In genomic region chr1:200414657-200415056, GRCh38 we compare ENCODE assay signal across 18 cellular contexts. TPM values are rescaled to one million over a fixed set of nuclear protein-coding genes. Genes with fewer than 3 reads are reported as not detected.
A peak's percentile ranks its signal among the peaks of the same experiment; 100 is the strongest.
DNase-seq lines count a peak whose midpoint lies in the region; ATAC-seq, FAIRE-seq and TF ChIP-seq lines count a peak whose summit lies in the region.
"Had no signal": no experiment of that assay in that cellular context is flagged by ENCODE, and none has a peak within 500 bp of the region (broad histone marks: within the 10 kb centered on the region; RNA-seq: fewer than 3 reads in every experiment).

No MANE protein-coding gene starts in this region.

- H3K4me2 ChIP-seq in KMS-11, result peak overlapping the region; percentile 71
- no peak overlapping the region for H3K4me2 ChIP-seq in GM12878 (ENCODE audit: control insufficient read depth, insufficient read depth)
- no peak overlapping the region for H3K4me2 ChIP-seq in mesendoderm (ENCODE audit: low read length)
- H3K4me2 ChIP-seq: BLaER1 had no signal

- SMC1A ChIA-PET in GM12878 (lab: Charles Lee; ENCODE audit: uncharacterized antibody, unreplicated experiment), result interaction anchor here (0.7 to 7.2 kb wide), 11 partner anchors 11 to 135 kb away, joined by 3 to 59 read pairs (median 4); no protein-coding TSS in a partner anchor

- TF ChIP-seq CTCF in KMS-11 (conservative IDR thresholded peaks at IDR 0.05; ENCODE audit: low read depth, low read length) (no peak), GM12878 (IDR thresholded peaks at IDR 0.05 in 2 of 3, conservative IDR thresholded peaks at IDR 0.05 in 1 of 3; ENCODE audit: control insufficient read depth in 2 of 3, extremely low read depth in 1 of 3, insufficient read depth in 1 of 3, low read depth in 3 of 3, low read length in 3 of 3) (no peak)

- no peak for TF ChIP-seq POLR2A in GM12878 (IDR thresholded peaks at IDR 0.05; ENCODE audit: low read depth, low read length)

- DNase-seq in activated CD4-positive, alpha-beta T cell treated with anti-CD3 and anti-CD28 coated beads, Interleukin-2, amount 10 ng/mL, durations not matched to agents 24 days and 14 days, result peak; percentile 49
- DNase-seq in activated CD4-positive, alpha-beta T cell treated with anti-CD3 and anti-CD28 coated beads, Interleukin-2, amount 50 U/mL, for 48 hours, result no peak
- no peak for DNase-seq in GM12878 (ENCODE audit: low read depth, low spot score)
- DNase-seq in mesendoderm, result no peak
- no peak for DNase-seq in GM19238 (ENCODE audit: insufficient read length, low spot score)
- no peak for DNase-seq in T-cell
- DNase-seq in aorta, result no peak
- DNase-seq: 8988T; Calu3; CD8-positive, alpha-beta T cell; NCI-H1105; NCI-H1694; NCI-H2081 treated with DMSO at 0.1 percent for 48 hours; NCI-H446 treated with DMSO at 0.1 percent for 48 hours; SHP77 treated with DMSO at 0.1 percent for 48 hours had no signal

- TF ChIP-seq RAD21 in GM12878 (IDR thresholded peaks at IDR 0.05; ENCODE audit: insufficient read depth, low read depth, low read length), result no peak

- 98% methylated on average over 4 of the region's 4 CpGs for WGBS in GM12878 (ENCODE audit: insufficient coverage, insufficient replicate concordance, low lambda C conversion rate, missing lambda C conversion rate)
- WGBS in mesendoderm (ENCODE audit: extremely low coverage, insufficient coverage, low lambda C conversion rate), result no CpG with 5 or more reads among the region's 4 CpGs
- WGBS in aorta, 2 donors, result 91 to 92% methylated on average over 4 of the region's 4 CpGs

- H3K4me1 Mint-ChIP-seq in activated CD4-positive, alpha-beta T cell treated with anti-CD3 and anti-CD28 coated beads, Interleukin-2, amount 10 ng/mL, durations not matched to agents 24 days and 14 days, result peaks cover 16% of the 10 kb centered on the region
- H3K4me1 Mint-ChIP-seq in T-cell, result peaks cover 13 to 15% (median 13%) of the 10 kb centered on the region in 3 donors

- no peaks in the 10 kb centered on the region for H3K27me3 ChIP-seq in KMS-11 (ENCODE audit: insufficient read depth, low read depth)
- no peaks in the 10 kb centered on the region for H3K27me3 ChIP-seq in GM12878 (replicated peaks in 1 of 2; ENCODE audit: control insufficient read depth in 2 of 2, insufficient read depth in 2 of 2, low read length in 1 of 2)
- H3K27me3 ChIP-seq in mesendoderm (ENCODE audit: insufficient read depth, low read length, poor library complexity), result no peaks in the 10 kb centered on the region
- no peaks in the 10 kb centered on the region for H3K27me3 ChIP-seq in aorta (ENCODE audit: control insufficient read depth in 1 of 2, insufficient read depth in 2 of 2, low read length in 1 of 2)
- H3K27me3 ChIP-seq: BLaER1 had no signal

- FAIRE-seq in GM12878 (lab: Jason Lieb, UNC), result no peak

- no peak overlapping the region for H3K56ac ChIP-seq in mesendoderm (ENCODE audit: low read length)

- intact Hi-C loops in activated CD4-positive, alpha-beta T cell treated with anti-CD3 and anti-CD28 coated beads, Interleukin-2, amount 10 ng/mL, durations not matched to agents 24 days and 14 days (cut with micrococcal nuclease), result loop anchor here (5.0 kb wide), 1 partner anchor 277 kb away; no protein-coding TSS in a partner anchor
- intact Hi-C loops in GM12878 (cut with micrococcal nuclease; ENCODE audit: unreplicated experiment), result loop anchor here (2.0 to 5.0 kb wide), 2 partner anchors 34 to 262 kb away; no protein-coding TSS in a partner anchor
- intact Hi-C loops in aorta (cut with DNase I), result no loop called here

- peak overlapping the region; percentile 56 for H3K18ac ChIP-seq in mesendoderm (ENCODE audit: low read length)

- H2BK5ac ChIP-seq in mesendoderm (ENCODE audit: low read length), result no peak overlapping the region

- H3K36me3 ChIP-seq in KMS-11 (ENCODE audit: insufficient read depth) (no peaks in the 10 kb centered on the region), GM12878 (ENCODE audit: control insufficient read depth in 2 of 2, insufficient read depth in 2 of 2, low read length in 1 of 2) (no peaks in the 10 kb centered on the region), mesendoderm (ENCODE audit: control insufficient read depth, insufficient read depth, low read length) (no peaks in the 10 kb centered on the region), aorta (ENCODE audit: control insufficient read depth in 1 of 2, insufficient read depth in 2 of 2, low read length in 1 of 2) (no peaks in the 10 kb centered on the region)
- H3K36me3 ChIP-seq: BLaER1, HAP-1 had no signal

- H3K27ac ChIP-seq in KMS-11 (peak overlapping the region; percentile 38; the same call in 1 of the 2 replicates), GM12878 (ENCODE audit: control insufficient read depth, insufficient read depth) (peak overlapping the region; percentile 12; the same call in 1 of the 2 replicates), mesendoderm (ENCODE audit: low read depth, low read length) (no peak overlapping the region), aorta (ENCODE audit: low read depth in 1 of 2, low read length in 2 of 2) (no peak overlapping the region)
- H3K27ac ChIP-seq: BLaER1 had no signal

- no peak overlapping the region for H2BK15ac ChIP-seq in mesendoderm (replicated peaks; ENCODE audit: low read depth)

- H3K79me2 ChIP-seq in KMS-11 (ENCODE audit: insufficient read depth, low read depth) (peaks cover 1% of the 10 kb centered on the region; the same call in 1 of the 2 replicates), GM12878 (ENCODE audit: control insufficient read depth, insufficient read depth, low read length) (peaks cover 1% of the 10 kb centered on the region), mesendoderm (ENCODE audit: control insufficient read depth, insufficient read depth, low read length) (peaks cover 10% of the 10 kb centered on the region)

- no peak overlapping the region for H3K27ac Mint-ChIP-seq in activated CD4-positive, alpha-beta T cell treated with anti-CD3 and anti-CD28 coated beads, Interleukin-2, amount 10 ng/mL, durations not matched to agents 24 days and 14 days
- H3K27ac Mint-ChIP-seq in T-cell, result no peak overlapping the region
- H3K27ac Mint-ChIP-seq: CD8-positive, alpha-beta T cell had no signal

- no peak for TF ChIP-seq EP300 in GM12878 (IDR thresholded peaks at IDR 0.05; ENCODE audit: borderline replicate concordance in 1 of 2, control insufficient read depth in 1 of 2, low read depth in 2 of 2, low read length in 2 of 2)

- no TSS peak for BruUV-seq in GM12878 (replicated peaks; lab: Mats Ljungman, UMichigan)

- H2AFZ ChIP-seq in KMS-11 (ENCODE audit: low read depth) (peak overlapping the region; percentile 38), GM12878 (ENCODE audit: control insufficient read depth, low read depth, low read length) (no peak overlapping the region)

- no peaks in the 10 kb centered on the region for H3K9me3 Mint-ChIP-seq in activated CD4-positive, alpha-beta T cell treated with anti-CD3 and anti-CD28 coated beads, Interleukin-2, amount 10 ng/mL, durations not matched to agents 24 days and 14 days
- no peaks in the 10 kb centered on the region for H3K9me3 Mint-ChIP-seq in T-cell
- H3K9me3 Mint-ChIP-seq: CD8-positive, alpha-beta T cell had no signal

- H2AK5ac ChIP-seq in mesendoderm (ENCODE audit: low read length), result no peak overlapping the region

- H4K8ac ChIP-seq in mesendoderm (ENCODE audit: low read depth, low read length), result no peak overlapping the region

- ATAC-seq in GM12878 (no peak), T-cell (replicated peaks in 1 of 4) (no peak), aorta (ENCODE audit: low FRiP score) (no peak)
- ATAC-seq: CD8-positive, alpha-beta T cell had no signal

- H3K4me3 ChIP-seq in KMS-11 (IDR thresholded peaks at IDR 0.05; ENCODE audit: insufficient read depth, low read depth, low read length) (no peak overlapping the region), GM12878 (no peak overlapping the region), mesendoderm (ENCODE audit: low read length) (no peak overlapping the region), aorta (ENCODE audit: low read length in 2 of 2) (no peak overlapping the region)
- H3K4me3 ChIP-seq: BLaER1, HAP-1 had no signal

- in situ Hi-C loops in GM12878 (cut with MboI), result no loop called here

- H3K4ac ChIP-seq in mesendoderm (ENCODE audit: low read depth, low read length), result no peak overlapping the region

- H3K23ac ChIP-seq in mesendoderm (ENCODE audit: low read length), result no peak overlapping the region

- H3K4me3 Mint-ChIP-seq in activated CD4-positive, alpha-beta T cell treated with anti-CD3 and anti-CD28 coated beads, Interleukin-2, amount 10 ng/mL, durations not matched to agents 24 days and 14 days, result no peak overlapping the region
- no peak overlapping the region for H3K4me3 Mint-ChIP-seq in T-cell
- H3K4me3 Mint-ChIP-seq: CD8-positive, alpha-beta T cell had no signal

- POLR2A ChIA-PET in GM12878 (lab: Charles Lee) (interaction anchor here (0.6 to 1.1 kb wide), 4 partner anchors 37 to 271 kb away, joined by 3 to 9 read pairs (median 3); no protein-coding TSS in a partner anchor), T-cell (lab: Charles Lee) (interaction anchor here in 1 of 2 donors (0.6 kb wide), 1 partner anchor 8 kb away, joined by 3 read pairs; no protein-coding TSS in a partner anchor)

- H3K4me1 ChIP-seq in KMS-11 (ENCODE audit: low read depth, poor library complexity, severe bottlenecking) (peaks cover 50% of the 10 kb centered on the region), GM12878 (ENCODE audit: control insufficient read depth, insufficient read depth, low read length) (peaks cover 19% of the 10 kb centered on the region), mesendoderm (ENCODE audit: control insufficient read depth, low read depth, low read length) (no peaks in the 10 kb centered on the region), aorta (ENCODE audit: control insufficient read depth in 1 of 2, insufficient read depth in 2 of 2, low read length in 2 of 2) (no peaks in the 10 kb centered on the region)

- H3K9me3 ChIP-seq in GM12878 (replicated peaks; ENCODE audit: control insufficient read depth, insufficient read depth, low read length), result no peaks in the 10 kb centered on the region
- no peaks in the 10 kb centered on the region for H3K9me3 ChIP-seq in aorta (ENCODE audit: control insufficient read depth, low read length)
- H3K9me3 ChIP-seq: BLaER1, HAP-1 had no signal

- no peaks in the 10 kb centered on the region for H3K79me1 ChIP-seq in mesendoderm (ENCODE audit: low read length)

- H3K9ac ChIP-seq in KMS-11 (no peak overlapping the region), GM12878 (ENCODE audit: control insufficient read depth, insufficient read depth, low read length) (no peak overlapping the region), mesendoderm (ENCODE audit: low read length) (no peak overlapping the region)
- H3K9ac ChIP-seq: BLaER1 had no signal

- H2BK120ac ChIP-seq in mesendoderm (ENCODE audit: low read depth, low read length), result no peak overlapping the region

- peaks cover 10% of the 10 kb centered on the region for H3K27me3 Mint-ChIP-seq in activated CD4-positive, alpha-beta T cell treated with anti-CD3 and anti-CD28 coated beads, Interleukin-2, amount 10 ng/mL, durations not matched to agents 24 days and 14 days
- H3K27me3 Mint-ChIP-seq in T-cell, result no peaks in the 10 kb centered on the region

- peaks cover 2% of the 10 kb centered on the region for H3K36me3 Mint-ChIP-seq in activated CD4-positive, alpha-beta T cell treated with anti-CD3 and anti-CD28 coated beads, Interleukin-2, amount 10 ng/mL, durations not matched to agents 24 days and 14 days (ENCODE audit: low read depth)
- peaks cover 3% of the 10 kb centered on the region for H3K36me3 Mint-ChIP-seq in T-cell

- RAD21 ChIA-PET in GM12878 (lab: Charles Lee; ENCODE audit: unreplicated experiment), result interaction anchor here (0.7 to 3.5 kb wide), 5 partner anchors 59 to 76 kb away, joined by 3 to 13 read pairs (median 3); no protein-coding TSS in a partner anchor

- no peak overlapping the region for H4K5ac ChIP-seq in mesendoderm (ENCODE audit: low read length)

- CTCF ChIA-PET in GM12878 (lab: Yijun Ruan, JAX) (interaction anchor here (0.6 to 1.7 kb wide), 3 partner anchors 25 to 87 kb away, joined by 3 read pairs; no protein-coding TSS in a partner anchor), T-cell (lab: Charles Lee) (no interaction called here)

- H4K20me1 ChIP-seq in KMS-11 (ENCODE audit: insufficient read depth) (no peaks in the 10 kb centered on the region), GM12878 (ENCODE audit: control insufficient read depth, insufficient read depth) (no peaks in the 10 kb centered on the region)
- H4K20me1 ChIP-seq: BLaER1 had no signal

RNA-seq across cellular contexts. Expression of gene ZNF281, which starts 4.8 kb away (rescaled TPM):
- total RNA-seq in activated CD4-positive, alpha-beta T cell treated with anti-CD3 and anti-CD28 coated beads, Interleukin-2, amount 10 ng/mL, durations not matched to agents 24 days and 14 days, result 19.0 and 20.4 TPM in 2 replicates
- 34.6 and 35.2 TPM in 2 replicates for total RNA-seq in GM12878 (2013; cell fraction: nucleolus; rRNA removed)
- total RNA-seq in GM12878 (2014; rRNA removed), result 16.0 and 16.1 TPM in 2 replicates
- total RNA-seq in GM12878 (2014; rRNA removed; fragmentation: Illumina TruSeq; extraction: Trizol), result 15.2 and 15.9 TPM in 2 replicates
- total RNA-seq in GM12878 (2021), result 14.9 and 16.0 TPM in 2 replicates
- 5.9 TPM for polyA plus RNA-seq in GM12878 (2011; ENCODE audit: low read depth)
- 10.0 and 11.6 TPM in 2 replicates for polyA plus RNA-seq in GM12878 (2011; rRNA removed)
- polyA plus RNA-seq in GM12878 (2011; cell fraction: cytosol; rRNA removed), result 3.5 and 4.6 TPM in 2 replicates
- polyA plus RNA-seq in GM12878 (2011; cell fraction: nucleus; rRNA removed), result 7.7 and 8.7 TPM in 2 replicates
- 9.2 and 10.9 TPM in 2 replicates for polyA plus RNA-seq in GM12878 (2012)
- 14.9 and 17.7 TPM in 2 replicates for polyA plus RNA-seq in GM12878 (2014; fragmentation: Illumina TruSeq; extraction: Trizol)
- polyA plus RNA-seq in GM12878 (2014; fragmentation: Nextera tagmentation; extraction: Ambion mirVana), result 1 to 10 TPM; 8.3 to 9.4 TPM
- polyA plus RNA-seq in GM12878 (2014; rRNA removed), result 8.2 and 9.7 TPM in 2 replicates
- polyA plus RNA-seq in GM12878 (2016; fragmentation: Nextera tagmentation; extraction: Ambion mirVana), result 10 to 100 TPM; 21.4 to 21.8 TPM
- polyA minus RNA-seq in GM12878 (2011; rRNA and poly(A)+ RNA removed), result 12.0 and 16.1 TPM in 2 replicates
- polyA minus RNA-seq in GM12878 (2011; cell fraction: cytosol; rRNA and poly(A)+ RNA removed), result 5.3 and 6.3 TPM in 2 replicates
- 9.1 and 11.5 TPM in 2 replicates for polyA minus RNA-seq in GM12878 (2011; cell fraction: nucleus; rRNA and poly(A)+ RNA removed)
- 40.8 TPM for polyA plus RNA-seq in mesendoderm (2013, experiment 1 of 2)
- polyA plus RNA-seq in mesendoderm (2013, experiment 2 of 2), result 40.3 TPM
- total RNA-seq in T-cell, result 10 to 100 TPM; 19.2 to 29.9 (median 21.4) TPM
- 10 to 100 TPM; 12.8 to 13.1 TPM for total RNA-seq in aorta
- 1 to 10 TPM; 2.1 to 3.2 TPM for polyA plus RNA-seq in aorta

Comparison
In these comparisons a context has a peak if more than half of its experiments do, and no peak if none do; other contexts are left out.
1. H3K27ac ChIP-seq: peak in KMS-11 (single experiment) and GM12878 (single experiment); none in mesendoderm (single experiment) and aorta (0 of 2).
2. intact Hi-C loops: an anchor here in activated CD4-positive, alpha-beta T cell treated with anti-CD3 and anti-CD28 coated beads, Interleukin-2, amount 10 ng/mL, durations not matched to agents 24 days and 14 days (5.0 kb wide) and GM12878 (2.0 to 5.0 kb wide); none called in aorta.